ENCODE assay signal across 32 cellular contexts in the genomic region with DNA sequence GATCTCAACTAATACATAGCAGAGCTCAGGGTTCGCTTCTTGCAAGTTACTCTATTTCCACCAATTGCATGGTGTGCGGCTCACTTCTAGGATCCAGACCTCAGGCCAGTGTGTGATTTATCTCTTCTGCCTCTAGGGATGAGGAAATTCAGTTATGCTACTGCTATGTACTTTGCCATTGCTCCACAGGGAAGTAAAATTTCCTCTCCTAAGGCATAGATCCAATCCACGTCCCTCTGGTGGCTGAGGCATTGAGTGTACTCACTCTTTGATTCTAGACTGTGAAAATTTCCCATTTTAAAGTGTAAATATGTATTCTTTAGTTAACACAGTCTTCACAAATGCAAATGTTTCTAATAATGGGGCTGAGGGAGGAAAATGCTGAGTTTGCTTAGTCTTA.
A peak's percentile ranks its signal among the peaks of the same experiment; 100 is the strongest.
DNase-seq lines count a peak whose midpoint lies in the region; ATAC-seq and TF ChIP-seq lines count a peak whose summit lies in the region.
"Had no signal": no experiment of that assay in that cellular context is flagged by ENCODE, and none has a peak within 500 bp of the region (broad histone marks: within the 10 kb centered on the region; RNA-seq: fewer than 3 reads in every experiment).

No MANE protein-coding gene starts in this region.

- peak; percentile 10 for TF ChIP-seq CTCF in AG04449 (IDR thresholded peaks at IDR 0.05; ENCODE audit: insufficient read depth, low read length, missing control alignments)
- TF ChIP-seq CTCF in choroid plexus epithelial cell (conservative IDR thresholded peaks at IDR 0.05; ENCODE audit: low read depth, low read length): peak; percentile 28
- TF ChIP-seq CTCF in hepatocyte (IDR thresholded peaks at IDR 0.05; ENCODE audit: poor library complexity): no peak
- TF ChIP-seq CTCF in uterus (IDR thresholded peaks at IDR 0.05): no peak
- TF ChIP-seq CTCF in WTC11 (IDR thresholded peaks at IDR 0.05): no peak

- 77% methylated on average over 3 of the region's 3 CpGs for WGBS in hepatocyte (ENCODE audit: low lambda C conversion rate, missing lambda C conversion rate)

- CTCF ChIA-PET in AG04449 (lab: Yijun Ruan, JAX) (no interaction called here), WTC11 (lab: Charles Lee) (no interaction called here)

- H2AFZ ChIP-seq in hepatocyte: no peak overlapping the region

- peaks cover 3% of the 10 kb centered on the region for H3K9me3 Mint-ChIP-seq in WTC11
- H3K9me3 Mint-ChIP-seq: activated naive CD4-positive, alpha-beta T cell treated with anti-CD3 and anti-CD28 coated beads, Interleukin-2, amount 50 U/mL, for 24 hours; HFFc6 had no signal

- H3K36me3 Mint-ChIP-seq in WTC11: no peaks in the 10 kb centered on the region
- H3K36me3 Mint-ChIP-seq: activated naive CD4-positive, alpha-beta T cell treated with anti-CD3 and anti-CD28 coated beads, Interleukin-2, amount 50 U/mL, for 24 hours had no signal

- H3K27me3 Mint-ChIP-seq in WTC11 (ENCODE audit: low read depth): no peaks in the 10 kb centered on the region; the same call in 1 of the 2 replicates
- H3K27me3 Mint-ChIP-seq: activated naive CD4-positive, alpha-beta T cell treated with anti-CD3 and anti-CD28 coated beads, Interleukin-2, amount 50 U/mL, for 24 hours; stimulated activated naive CD8-positive, alpha-beta T cell treated with anti-CD3 and anti-CD28 coated beads, Interleukin-15, amount 100 ng/mL, for 72 hours had no signal

- H3K4me3 ChIP-seq in AG04449 (ENCODE audit: low read depth, low read length) (no peak overlapping the region), choroid plexus epithelial cell (ENCODE audit: low read depth, low read length) (no peak overlapping the region), hepatocyte (no peak overlapping the region), uterus (no peak overlapping the region)
- H3K4me3 ChIP-seq: BLaER1, breast epithelium, gastrocnemius medialis, K562, psoas muscle, SJSA1 had no signal

- no peak overlapping the region for H3K4me3 Mint-ChIP-seq in WTC11
- H3K4me3 Mint-ChIP-seq: activated naive CD4-positive, alpha-beta T cell treated with anti-CD3 and anti-CD28 coated beads, Interleukin-2, amount 50 U/mL, for 24 hours; HFFc6; stimulated activated naive CD8-positive, alpha-beta T cell treated with anti-CD3 and anti-CD28 coated beads, Interleukin-15, amount 100 ng/mL, for 72 hours had no signal

- no peak overlapping the region for H3K4me2 ChIP-seq in hepatocyte
- H3K4me2 ChIP-seq: BLaER1 had no signal

- H3K27ac ChIP-seq in hepatocyte (no peak overlapping the region), uterus (no peak overlapping the region)
- H3K27ac ChIP-seq: BLaER1, breast epithelium, epithelial cell of prostate, gastrocnemius medialis, psoas muscle, SJSA1, WERI-Rb-1 had no signal

- H3K9me2 ChIP-seq in hepatocyte (replicated peaks; ENCODE audit: insufficient read depth): no peaks in the 10 kb centered on the region

- peaks cover 16% of the 10 kb centered on the region; the same call in 1 of the 2 replicates for H3K4me1 Mint-ChIP-seq in WTC11
- H3K4me1 Mint-ChIP-seq: activated naive CD4-positive, alpha-beta T cell treated with anti-CD3 and anti-CD28 coated beads, Interleukin-2, amount 50 U/mL, for 24 hours; stimulated activated naive CD8-positive, alpha-beta T cell treated with anti-CD3 and anti-CD28 coated beads, Interleukin-15, amount 100 ng/mL, for 72 hours had no signal

- intact Hi-C loops in uterus (cut with DNase I; ENCODE audit: low total_unique reads): no loop called here

- TF ChIP-seq POLR2A in uterus (IDR thresholded peaks at IDR 0.05): no peak

- POLR2A ChIA-PET in AG04449 (lab: Yijun Ruan, JAX) (no interaction called here), WTC11 (lab: Charles Lee) (no interaction called here)

- H3K27me3 ChIP-seq in hepatocyte (no peaks in the 10 kb centered on the region), uterus (no peaks in the 10 kb centered on the region)
- H3K27me3 ChIP-seq: BLaER1, breast epithelium, gastrocnemius medialis, SJSA1 had no signal

- H3K36me3 ChIP-seq in hepatocyte (replicated peaks; ENCODE audit: insufficient read depth, low read depth): no peaks in the 10 kb centered on the region
- no peaks in the 10 kb centered on the region for H3K36me3 ChIP-seq in uterus
- H3K36me3 ChIP-seq: BLaER1, breast epithelium, gastrocnemius medialis, SJSA1, WERI-Rb-1 had no signal

- no peak for ATAC-seq in WTC11
- ATAC-seq: gastrocnemius medialis; K562; psoas muscle; sciatic nerve; stimulated activated naive CD8-positive, alpha-beta T cell treated with anti-CD3 and anti-CD28 coated beads, Interleukin-15, amount 100 ng/mL, for 72 hours had no signal

- no peak for DNase-seq in AG04449 (ENCODE audit: low read depth, low spot score)
- peak; percentile 9 for DNase-seq in GM03348 (ENCODE audit: low spot score)
- DNase-seq in choroid plexus epithelial cell (ENCODE audit: low read depth): peak; percentile 18
- peak; percentile 4 for DNase-seq in hepatocyte (ENCODE audit: low spot score)
- no peak for DNase-seq in uterus
- no peak for DNase-seq in ureter (ENCODE audit: low spot score)
- DNase-seq in germinal center (ENCODE audit: low spot score): no peak
- DNase-seq in WTC11 (ENCODE audit: low spot score): no peak
- DNase-seq: activated CD4-positive, alpha-beta T cell treated with anti-CD3 and anti-CD28 coated beads for 48 hours; amygdala; Caco-2; DMS53; gastrocnemius medialis; HFFc6; hypothalamus; mesendoderm; NCI-H1092 treated with DMSO at 0.1 percent for 48 hours; NCI-H187 treated with DMSO at 0.1 percent for 48 hours; NCI-H2171 treated with DMSO at 0.1 percent for 48 hours; NCI-H510A treated with DMSO at 0.1 percent for 48 hours; psoas muscle; stimulated activated CD8-positive, alpha-beta memory T cell treated with anti-CD3 and anti-CD28 coated beads, Interleukin-4, amount 100 ng/mL, for 48 hours; stimulated activated naive CD8-positive, alpha-beta T cell treated with anti-CD3 and anti-CD28 coated beads, Interleukin-15, amount 100 ng/mL, for 72 hours; T-helper 9 cell; WERI-Rb-1 had no signal

- H3K79me2 ChIP-seq in hepatocyte: no peaks in the 10 kb centered on the region

- no peak overlapping the region for H3K27ac Mint-ChIP-seq in WTC11
- H3K27ac Mint-ChIP-seq: activated naive CD4-positive, alpha-beta T cell treated with anti-CD3 and anti-CD28 coated beads, Interleukin-2, amount 50 U/mL, for 24 hours; HFFc6; stimulated activated naive CD8-positive, alpha-beta T cell treated with anti-CD3 and anti-CD28 coated beads, Interleukin-15, amount 100 ng/mL, for 72 hours had no signal

- H3K9me3 ChIP-seq in hepatocyte (ENCODE audit: low read depth) (no peaks in the 10 kb centered on the region), uterus (no peaks in the 10 kb centered on the region)
- H3K9me3 ChIP-seq: breast epithelium, Caco-2, gastrocnemius medialis, psoas muscle, SJSA1 had no signal

- H4K20me1 ChIP-seq in hepatocyte (ENCODE audit: insufficient read depth, poor library complexity, severe bottlenecking): no peaks in the 10 kb centered on the region
- H4K20me1 ChIP-seq: BLaER1 had no signal

- no peaks in the 10 kb centered on the region for H3K4me1 ChIP-seq in hepatocyte (ENCODE audit: insufficient read depth)
- no peaks in the 10 kb centered on the region for H3K4me1 ChIP-seq in uterus
- H3K4me1 ChIP-seq: breast epithelium, Caco-2, gastrocnemius medialis, psoas muscle, SJSA1 had no signal

TF ChIP-seq in WTC11, 78 proteins besides CTCF, POLR2A, EP300 and RAD21:
- TF ChIP-seq GABPB1 (CRISPR knock-in tag; IDR thresholded peaks at IDR 0.05): no peak
- TF ChIP-seq ZMAT4 (CRISPR knock-in tag; IDR thresholded peaks at IDR 0.05): no peak
- TF ChIP-seq NFATC4 (CRISPR knock-in tag; IDR thresholded peaks at IDR 0.05): no peak
- no peak for TF ChIP-seq ZNF423 (CRISPR knock-in tag; IDR thresholded peaks at IDR 0.05)
- TF ChIP-seq OVOL2 (CRISPR knock-in tag; IDR thresholded peaks at IDR 0.05; ENCODE audit: borderline replicate concordance): no peak
- TF ChIP-seq RORB (CRISPR knock-in tag; IDR thresholded peaks at IDR 0.05): no peak
- TF ChIP-seq PRDM15 (CRISPR knock-in tag; IDR thresholded peaks at IDR 0.05): no peak
- TF ChIP-seq USF2 (CRISPR knock-in tag; IDR thresholded peaks at IDR 0.05): no peak
- no peak for TF ChIP-seq ZNF232 (CRISPR knock-in tag; IDR thresholded peaks at IDR 0.05)

Comparison
In these comparisons a context has a peak if more than half of its experiments do, and no peak if none do; other contexts are left out.
1. DNase-seq: peak in GM03348 (single experiment), choroid plexus epithelial cell (single experiment) and hepatocyte (single experiment); none in AG04449 (single experiment), uterus (0 of 2), ureter (single experiment), germinal center (single experiment) and WTC11 (single experiment).
2. CTCF ChIP-seq: peak in AG04449 (single experiment) and choroid plexus epithelial cell (single experiment); none in hepatocyte (single experiment), uterus (0 of 4) and WTC11 (single experiment).